Comparison of ENCODE assay signal across 15 cellular contexts in the genomic region with DNA sequence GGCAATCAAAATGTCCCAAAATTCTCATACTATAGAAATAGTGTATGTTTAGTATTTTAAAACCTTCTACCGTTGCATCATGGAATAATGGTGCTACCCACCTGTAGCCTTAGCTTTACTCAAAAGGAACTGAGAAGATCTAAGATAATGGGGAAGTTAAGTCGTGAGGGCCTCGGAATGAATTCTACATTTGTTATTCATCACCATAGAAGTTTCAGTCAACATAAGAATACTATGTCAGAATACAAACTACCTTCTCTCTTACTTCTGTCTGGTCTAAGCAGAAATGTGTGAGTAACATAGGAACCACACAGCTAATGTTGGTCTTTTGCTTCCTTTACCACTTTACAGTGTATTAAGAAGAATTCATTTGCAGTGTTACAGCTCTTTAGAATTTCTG.
"Had no signal": no experiment of that assay in that cellular context is flagged by ENCODE, and none has a peak within 500 bp of the region (broad histone marks: within the 10 kb centered on the region; RNA-seq: fewer than 3 reads in every experiment).

No MANE protein-coding gene starts in this region.

- H3K9me3 Mint-ChIP-seq: activated naive CD8-positive, alpha-beta T cell treated with anti-CD3 and anti-CD28 coated beads, Interleukin-2, amount 50 U/mL, for 24 hours; naive B cell had no signal

- ATAC-seq: activated CD8-positive, alpha-beta T cell treated with anti-CD3 and anti-CD28 coated beads, Interleukin-2, amount 10 ng/mL, durations not matched to agents 7 days and 5 days; activated naive CD8-positive, alpha-beta T cell treated with anti-CD3 and anti-CD28 coated beads, Interleukin-2, amount 50 U/mL, for 24 hours; gastrocnemius medialis; heart right ventricle; right cardiac atrium; WTC11 had no signal

- H3K36me3 ChIP-seq: gastrocnemius medialis, heart right ventricle, spleen, upper lobe of left lung had no signal

- H3K27ac ChIP-seq: gastrocnemius medialis, heart right ventricle, spleen, upper lobe of left lung had no signal

- H3K27ac Mint-ChIP-seq: activated CD8-positive, alpha-beta T cell treated with anti-CD3 and anti-CD28 coated beads, Interleukin-2, amount 10 ng/mL, durations not matched to agents 7 days and 5 days; activated naive CD8-positive, alpha-beta T cell treated with anti-CD3 and anti-CD28 coated beads, Interleukin-2, amount 50 U/mL, for 24 hours; naive B cell; progenitor cell of endocrine pancreas; WTC11 had no signal

- H3K4me1 ChIP-seq: gastrocnemius medialis, heart right ventricle, spleen, upper lobe of left lung had no signal

- H3K4me1 Mint-ChIP-seq: activated naive CD8-positive, alpha-beta T cell treated with anti-CD3 and anti-CD28 coated beads, Interleukin-2, amount 50 U/mL, for 24 hours; naive B cell; WTC11 had no signal

- H3K4me3 ChIP-seq: gastrocnemius medialis, heart right ventricle, spleen, upper lobe of left lung had no signal

- H3K9me3 ChIP-seq: gastrocnemius medialis, heart right ventricle, spleen, upper lobe of left lung had no signal

- H3K36me3 Mint-ChIP-seq: naive B cell, WTC11 had no signal

- DNase-seq: activated CD4-positive, alpha-beta T cell treated with anti-CD3 and anti-CD28 coated beads for 48 hours; activated CD8-positive, alpha-beta memory T cell treated with anti-CD3 and anti-CD28 coated beads, Interleukin-2, amount 50 U/mL, for 48 hours; activated CD8-positive, alpha-beta T cell treated with anti-CD3 and anti-CD28 coated beads, Interleukin-2, amount 10 ng/mL, durations not matched to agents 7 days and 5 days; activated naive CD4-positive, alpha-beta T cell; activated naive CD8-positive, alpha-beta T cell treated with anti-CD3 and anti-CD28 coated beads, Interleukin-2, amount 50 U/mL, for 24 hours; gastrocnemius medialis; heart right ventricle; naive B cell; right cardiac atrium; spleen; stimulated activated CD4-positive, alpha-beta T cell treated with anti-CD3 and anti-CD28 coated beads, Interleukin-2, amount 100 ng/mL, for 24 hours; stimulated activated naive CD4-positive, alpha-beta T cell treated with Interleukin-2 at 50 U/mL for 16 hours; upper lobe of left lung had no signal

- H3K4me3 Mint-ChIP-seq: activated CD8-positive, alpha-beta T cell treated with anti-CD3 and anti-CD28 coated beads, Interleukin-2, amount 10 ng/mL, durations not matched to agents 7 days and 5 days; activated naive CD8-positive, alpha-beta T cell treated with anti-CD3 and anti-CD28 coated beads, Interleukin-2, amount 50 U/mL, for 24 hours; naive B cell; WTC11 had no signal
